ENCODE assay signal across 16 cellular contexts in the genomic region with DNA sequence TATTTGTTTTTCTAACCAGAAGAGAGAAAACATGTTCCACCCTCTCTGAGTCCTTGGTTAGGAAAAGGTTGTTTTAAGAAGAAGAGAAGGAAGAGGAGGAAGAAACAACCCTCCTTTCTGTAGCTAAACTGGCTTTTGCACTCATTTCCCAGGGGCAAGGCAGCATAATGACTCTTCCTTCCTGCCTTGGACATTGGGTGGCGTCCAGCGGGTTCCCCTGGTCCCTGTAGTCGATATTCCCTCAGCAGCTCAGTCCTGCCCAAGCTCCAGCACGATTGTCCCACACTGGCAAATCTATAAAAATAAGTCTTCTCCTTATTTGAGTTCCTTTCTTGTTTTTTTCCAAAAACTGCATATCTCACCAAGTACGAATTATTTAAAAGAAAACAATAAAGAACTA.
"Had no signal": no experiment of that assay in that cellular context is flagged by ENCODE, and none has a peak within 500 bp of the region (broad histone marks: within the 10 kb centered on the region; RNA-seq: fewer than 3 reads in every experiment).

No MANE protein-coding gene starts in this region.

- H3K4me1 ChIP-seq: body of pancreas, gastrocnemius medialis, lower lobe of right lung, pancreas, upper lobe of left lung had no signal

- ATAC-seq: body of pancreas, gastrocnemius medialis, lower lobe of right lung, mucosa of descending colon, pancreas had no signal

- DNase-seq: activated CD4-positive, alpha-beta T cell treated with anti-CD3 and anti-CD28 coated beads for 48 hours; activated naive CD4-positive, alpha-beta T cell treated with anti-CD3 and anti-CD28 coated beads, Interleukin-2, amount 10 ng/mL, durations not matched to agents 7 days and 5 days; body of pancreas; gastrocnemius medialis; hippocampal formation; lower lobe of right lung; mucosa of descending colon; pancreas; SK-N-SH; stimulated activated naive CD4-positive, alpha-beta T cell; substantia nigra; T-helper 1 cell; upper lobe of left lung; WERI-Rb-1 had no signal

- H3K27ac Mint-ChIP-seq: activated naive CD4-positive, alpha-beta T cell treated with anti-CD3 and anti-CD28 coated beads, Interleukin-2, amount 10 ng/mL, durations not matched to agents 7 days and 5 days; activated T-helper 2 cell treated with anti-CD3 and anti-CD28 coated beads, Interferon-gamma antibody, Interleukin-2, Interleukin-4, amounts not matched to agents 10 μg/mL and 5 μg/mL and 100 μg/mL, durations not matched to agents 14 hours and 24 hours and 36 hours; nephron had no signal

- H3K4me3 ChIP-seq: body of pancreas, gastrocnemius medialis, lower lobe of right lung, mucosa of descending colon, pancreas, upper lobe of left lung had no signal

- H3K9me3 Mint-ChIP-seq: activated naive CD4-positive, alpha-beta T cell treated with anti-CD3 and anti-CD28 coated beads, Interleukin-2, amount 10 ng/mL, durations not matched to agents 7 days and 5 days; activated T-helper 2 cell treated with anti-CD3 and anti-CD28 coated beads, Interferon-gamma antibody, Interleukin-2, Interleukin-4, amounts not matched to agents 10 μg/mL and 5 μg/mL and 100 μg/mL, durations not matched to agents 14 hours and 24 hours and 36 hours had no signal

- H3K27ac ChIP-seq: body of pancreas, lower lobe of right lung, pancreas, upper lobe of left lung, WERI-Rb-1 had no signal

- H3K4me2 ChIP-seq: SK-N-SH had no signal

- H3K36me3 ChIP-seq: gastrocnemius medialis, lower lobe of right lung, pancreas, upper lobe of left lung, WERI-Rb-1 had no signal

- H3K36me3 Mint-ChIP-seq: activated naive CD4-positive, alpha-beta T cell treated with anti-CD3 and anti-CD28 coated beads, Interleukin-2, amount 10 ng/mL, durations not matched to agents 7 days and 5 days had no signal

- H3K4me3 Mint-ChIP-seq: activated naive CD4-positive, alpha-beta T cell treated with anti-CD3 and anti-CD28 coated beads, Interleukin-2, amount 10 ng/mL, durations not matched to agents 7 days and 5 days; nephron had no signal

- FAIRE-seq: pancreas had no signal

- H3K27me3 ChIP-seq: body of pancreas, pancreas, upper lobe of left lung had no signal

- H3K9me3 ChIP-seq: body of pancreas, gastrocnemius medialis, lower lobe of right lung, mucosa of descending colon, pancreas, SK-N-SH, upper lobe of left lung had no signal

- H3K27me3 Mint-ChIP-seq: activated naive CD4-positive, alpha-beta T cell treated with anti-CD3 and anti-CD28 coated beads, Interleukin-2, amount 10 ng/mL, durations not matched to agents 7 days and 5 days had no signal

- H3K4me1 Mint-ChIP-seq: activated naive CD4-positive, alpha-beta T cell treated with anti-CD3 and anti-CD28 coated beads, Interleukin-2, amount 10 ng/mL, durations not matched to agents 7 days and 5 days; nephron had no signal

- H3K9ac ChIP-seq: SK-N-SH had no signal
